In genomic region chr11:123261345-123262106, GRCh38 we compare ENCODE assay signal across 8 cellular contexts.
DNase-seq lines count a peak whose midpoint lies in the region; TF ChIP-seq lines count a peak whose summit lies in the region.

No MANE protein-coding gene starts in this region.

- peak; percentile 79 for TF ChIP-seq CTCF in coronary artery (IDR thresholded peaks at IDR 0.05)
- peak; percentile 78 for TF ChIP-seq CTCF in liver (IDR thresholded peaks at IDR 0.05; ENCODE audit: low read depth, low read length, missing input control)

- peaks cover 0 to 4% (median 3%) of the 10 kb centered on the region in 4 donors for H3K4me1 ChIP-seq in liver (ENCODE audit: control insufficient read depth in 4 of 4, insufficient read depth in 4 of 4, low read length in 3 of 4)

- peak; percentile 65 to 74 for TF ChIP-seq RAD21 in liver (IDR thresholded peaks at IDR 0.05)

- peak; percentile 76 for DNase-seq in D341Med (ENCODE audit: low spot score)
- DNase-seq in HCEC 1CT: peak; percentile 61
- peak; percentile 86 for DNase-seq in NCI-H2227 treated with DMSO at 0.1 percent for 48 hours (lab: John Stamatoyannopoulos, UW)
- DNase-seq in activated CD4-positive, alpha-beta T cell treated with anti-CD3 and anti-CD28 coated beads for 48 hours: peak; percentile 88
- DNase-seq in coronary artery (ENCODE audit: low spot score): peak; percentile 77
- peak; percentile 64 for DNase-seq in stimulated activated CD4-positive, alpha-beta T cell treated with anti-CD3 and anti-CD28 coated beads, Interleukin-4, amount 100 ng/mL, for 24 hours
- no peak for DNase-seq in GOT3 (lab: John Stamatoyannopoulos, UW)

- H3K9me3 ChIP-seq in liver (ENCODE audit: control insufficient read depth in 4 of 4, low read length in 3 of 4): no peaks in the 10 kb centered on the region

- H3K27me3 ChIP-seq in liver (ENCODE audit: control insufficient read depth in 4 of 4, insufficient read depth in 4 of 4, low read length in 3 of 4): no peaks in the 10 kb centered on the region

- 17% methylated on average over 25 of the region's 25 CpGs for whole genome bisulfite sequencing in liver

- H3K36me3 ChIP-seq in liver (ENCODE audit: control insufficient read depth in 4 of 4, insufficient read depth in 3 of 4, low read depth in 1 of 4, low read length in 3 of 4): no peaks in the 10 kb centered on the region

- peak overlapping the region; percentile 59 for H3K4me3 ChIP-seq in coronary artery
- H3K4me3 ChIP-seq in liver (ENCODE audit: low read depth in 1 of 3, low read length in 3 of 3): peak overlapping the region in 2 of 3 donors; percentile 39 to 44

- no peak overlapping the region for H3K27ac ChIP-seq in coronary artery
- no peak overlapping the region for H3K27ac ChIP-seq in liver (ENCODE audit: low read depth in 1 of 2, low read length in 2 of 2)

- H3K9ac ChIP-seq in liver (ENCODE audit: low read depth in 1 of 2, low read length in 2 of 2): no peak overlapping the region

TF ChIP-seq in liver, 16 proteins besides CTCF, POLR2A, EP300 and RAD21:
- TF ChIP-seq HNF4A (conservative IDR thresholded peaks at IDR 0.05) (no peak), YY1 (IDR thresholded peaks at IDR 0.05) (no peak), SP1 (IDR thresholded peaks at IDR 0.05) (no peak), REST (IDR thresholded peaks at IDR 0.05) (no peak), ATF3 (IDR thresholded peaks at IDR 0.05) (no peak), RXRA (IDR thresholded peaks at IDR 0.05) (no peak), EGR1 (IDR thresholded peaks at IDR 0.05; ENCODE audit: low read depth in 2 of 2) (no peak), FOXA2 (IDR thresholded peaks at IDR 0.05) (no peak), JUND (IDR thresholded peaks at IDR 0.05) (no peak)
